In the genomic region with DNA sequence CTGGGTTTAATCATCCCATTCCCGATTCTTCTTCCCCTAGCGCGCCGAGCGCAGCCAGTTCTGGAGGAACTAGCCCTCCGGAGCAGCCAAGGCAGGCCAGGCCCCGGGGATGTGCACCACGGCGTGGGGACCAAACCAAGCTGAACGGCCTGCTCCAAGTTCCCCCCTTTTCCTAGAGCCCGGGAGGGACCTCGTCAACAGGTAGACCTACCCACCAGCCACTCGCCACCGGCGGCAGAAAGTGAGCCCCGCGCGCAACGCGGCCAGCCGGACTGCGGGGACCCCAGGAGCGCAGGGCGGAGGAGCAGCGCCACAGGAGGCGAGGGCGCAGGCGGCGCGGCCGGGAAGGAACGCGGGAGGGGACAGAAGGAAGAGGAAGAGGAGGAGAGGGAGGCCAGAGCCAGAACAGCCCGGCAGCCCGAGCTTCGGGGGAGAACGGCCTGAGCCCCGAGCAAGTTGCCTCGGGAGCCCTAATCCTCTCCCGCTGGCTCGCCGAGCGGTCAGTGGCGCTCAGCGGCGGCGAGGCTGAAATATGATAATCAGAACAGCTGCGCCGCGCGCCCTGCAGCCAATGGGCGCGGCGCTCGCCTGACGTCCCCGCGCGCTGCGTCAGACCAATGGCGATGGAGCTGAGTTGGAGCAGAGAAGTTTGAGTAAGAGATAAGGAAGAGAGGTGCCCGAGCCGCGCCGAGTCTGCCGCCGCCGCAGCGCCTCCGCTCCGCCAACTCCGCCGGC, we compare ENCODE assay signal across 1 cellular context.
TF ChIP-seq lines count a peak whose summit lies in the region.

A gene (plus strand): TSS at position 690 of the 735 bp plus-strand sequence. CDS start 224 bp downstream, outside the sequence.

TF ChIP-seq in H1, 55 proteins besides CTCF, POLR2A, EP300 and RAD21 (continued from another document):
- TF ChIP-seq RBBP5 (IDR thresholded peaks at IDR 0.05; ENCODE audit: borderline replicate concordance, low read depth, low read length) = peak; percentile 76; the same call in 1 of the 2 replicates
- peak; percentile 62 for TF ChIP-seq NANOG (IDR thresholded peaks at IDR 0.05; ENCODE audit: insufficient read depth, low read depth, low read length, poor library complexity, severe bottlenecking)
- TF ChIP-seq, protein P1, sequence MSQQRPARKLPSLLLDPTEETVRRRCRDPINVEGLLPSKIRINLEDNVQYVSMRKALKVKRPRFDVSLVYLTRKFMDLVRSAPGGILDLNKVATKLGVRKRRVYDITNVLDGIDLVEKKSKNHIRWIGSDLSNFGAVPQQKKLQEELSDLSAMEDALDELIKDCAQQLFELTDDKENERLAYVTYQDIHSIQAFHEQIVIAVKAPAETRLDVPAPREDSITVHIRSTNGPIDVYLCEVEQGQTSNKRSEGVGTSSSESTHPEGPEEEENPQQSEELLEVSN (IDR thresholded peaks at IDR 0.05) = peak; percentile 22
- TF ChIP-seq SP1 (IDR thresholded peaks at IDR 0.05; ENCODE audit: low read depth, low read length) = 0 out of 2 replicates have a peak, but pooled peaks have one; percentile 30
- no peak for TF ChIP-seq POLR2AphosphoS5 (IDR thresholded peaks at IDR 0.05; ENCODE audit: low read depth, low read length)
- TF ChIP-seq YY1 (IDR thresholded peaks at IDR 0.05; ENCODE audit: low read depth, low read length) = 0 out of 2 replicates have a peak, but pooled peaks have one; percentile 43
- TF ChIP-seq ASH2L (IDR thresholded peaks at IDR 0.05; ENCODE audit: low read length) = peak; percentile 80
- no peak for TF ChIP-seq BACH1 (IDR thresholded peaks at IDR 0.05; ENCODE audit: low read length)
- TF ChIP-seq HDAC2 (IDR thresholded peaks at IDR 0.05; ENCODE audit: borderline replicate concordance in 1 of 2, low read depth in 2 of 2, low read length in 2 of 2) = 0 out of 4 replicates have a peak, but pooled peaks of 1 of the 2 experiments have one; percentile 39
- TF ChIP-seq CTBP2 (IDR thresholded peaks at IDR 0.05; ENCODE audit: borderline replicate concordance, insufficient read depth, insufficient read length, low read length) = peak; percentile 74
- peak; percentile 71 for TF ChIP-seq KDM4A (IDR thresholded peaks at IDR 0.05; ENCODE audit: low read depth, low read length, severe bottlenecking)
- no peak; the same call in 1 of the 2 replicates for TF ChIP-seq PHF8 (conservative IDR thresholded peaks at IDR 0.05; ENCODE audit: low read depth, low read length)
- peak; percentile 26 for TF ChIP-seq RNF2 (IDR thresholded peaks at IDR 0.05; ENCODE audit: borderline replicate concordance, low read depth, low read length, missing control alignments, poor library complexity, severe bottlenecking)
- TF ChIP-seq HDAC6 (IDR thresholded peaks at IDR 0.05; ENCODE audit: low read depth, low read length) = no peak
- peak; percentile 63 for TF ChIP-seq TAF1 (IDR thresholded peaks at IDR 0.05; ENCODE audit: low read depth, low read length)
- TF ChIP-seq, protein P2, sequence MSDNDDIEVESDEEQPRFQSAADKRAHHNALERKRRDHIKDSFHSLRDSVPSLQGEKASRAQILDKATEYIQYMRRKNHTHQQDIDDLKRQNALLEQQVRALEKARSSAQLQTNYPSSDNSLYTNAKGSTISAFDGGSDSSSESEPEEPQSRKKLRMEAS (IDR thresholded peaks at IDR 0.05) = peak; percentile 28; the same call in 1 of the 2 replicates
